7 cellular contexts compared by ENCODE assay signal in genomic region chr20:63663332-63664066, GRCh38. TPM values are rescaled to one million over a fixed set of nuclear protein-coding genes. Genes with fewer than 3 reads are reported as not detected.
"Had no signal": no experiment of that assay in that cellular context is flagged by ENCODE, and none has a peak within 500 bp of the region (broad histone marks: within the 10 kb centered on the region; RNA-seq: fewer than 3 reads in every experiment).

No MANE protein-coding gene starts in this region.

- H3K27ac Mint-ChIP-seq: GM23338, HFFc6 had no signal

- H3K9me3 ChIP-seq: HAP-1 had no signal

- H3K4me3 ChIP-seq: GM23338, HAP-1, K562 had no signal

- H3K4me2 ChIP-seq: GM23338 had no signal

- H3K9me3 Mint-ChIP-seq: GM23338, HFFc6 had no signal

- H3K4me3 Mint-ChIP-seq: GM23338, HFFc6 had no signal

- ATAC-seq: HCT116, K562 had no signal

- H2AFZ ChIP-seq: GM23338 had no signal

- DNase-seq: HFFc6, KG1 had no signal

RNA-seq across cellular contexts. Expression of gene TNFRSF6B, which starts 33.0 kb away (rescaled TPM):
- total RNA-seq: H1 had no signal
- polyA plus RNA-seq: GM23338 had no signal
